ENCODE assay signal across 8 cellular contexts in the genomic region with DNA sequence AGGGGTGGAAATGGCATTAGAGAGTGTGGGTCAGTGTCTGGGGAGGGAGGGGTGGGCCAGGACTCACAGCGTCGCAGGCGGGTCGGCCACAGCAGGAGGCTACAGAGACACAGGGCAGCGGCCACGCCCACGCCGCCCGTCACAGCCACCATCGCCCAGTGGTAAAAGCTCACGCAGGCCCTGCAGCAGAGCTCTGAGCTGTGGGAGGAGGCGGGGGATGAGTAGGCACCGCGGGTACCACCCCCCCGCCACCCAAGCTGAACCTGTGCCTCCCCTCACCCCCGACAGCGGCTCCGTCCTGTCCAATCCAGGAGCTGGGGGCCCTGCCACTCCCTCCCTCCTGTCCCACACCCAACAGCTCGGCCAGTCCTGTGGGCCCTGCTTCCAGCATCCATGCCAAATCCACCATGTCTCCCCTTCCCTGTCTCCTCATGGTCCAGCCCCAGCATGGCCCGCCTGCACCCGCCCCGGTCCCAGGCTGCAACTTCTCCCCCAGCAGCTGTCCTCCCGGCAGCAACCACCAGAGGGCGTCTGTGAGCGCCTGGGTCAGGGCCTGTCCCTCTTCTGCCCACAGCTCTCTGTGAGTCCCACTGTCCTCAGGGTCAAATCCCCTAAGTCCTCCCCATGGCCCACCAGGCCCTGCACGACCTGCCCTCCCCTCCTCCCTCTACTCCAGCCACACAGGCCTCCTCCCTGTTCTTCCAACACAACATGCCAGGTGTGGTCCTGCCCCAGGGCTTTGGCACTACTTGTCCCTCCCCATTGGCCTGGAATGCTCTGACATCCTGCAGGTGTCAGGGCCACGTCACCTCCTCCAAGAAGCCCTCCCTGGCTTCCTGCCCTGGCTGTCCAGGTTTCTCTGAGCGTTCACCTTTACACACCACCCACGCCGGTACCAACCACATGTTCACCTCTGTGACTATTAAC. TPM values are rescaled to one million over a fixed set of nuclear protein-coding genes. Genes with fewer than 3 reads are reported as not detected.
DNase-seq lines count a peak whose midpoint lies in the region; ATAC-seq and TF ChIP-seq lines count a peak whose summit lies in the region.

No MANE protein-coding gene starts in this region.

- peak; percentile 70 to 84 for ATAC-seq in activated naive CD4-positive, alpha-beta T cell treated with anti-CD3 and anti-CD28 coated beads, Interleukin-2, amount 50 U/mL, for 72 hours
- ATAC-seq in Right ventricle myocardium inferior, result peak; percentile 60
- ATAC-seq in GM19463 (IDR thresholded peaks at IDR 0.05; ENCODE audit: unreplicated experiment), result no peak

- peak overlapping the region; percentile 36 to 72 for H3K27ac Mint-ChIP-seq in activated naive CD4-positive, alpha-beta T cell treated with anti-CD3 and anti-CD28 coated beads, Interleukin-2, amount 50 U/mL, for 72 hours

- H3K27ac ChIP-seq in HEK293 (ENCODE audit: extremely low read depth, low read depth, low read length), result no peak overlapping the region

- H3K36me3 ChIP-seq in HEK293 (ENCODE audit: control insufficient read depth in 2 of 2, insufficient read depth in 1 of 2, low read length in 2 of 2), result peaks cover under 1 to 41% of the 10 kb centered on the region in 2 experiments; a peak in 2 of 3 replicates

- CTCF ChIA-PET in HEK293 (lab: Yijun Ruan, JAX), result interaction anchor here (0.6 to 2.8 kb wide), 19 partner anchors 10 to 514 kb away, joined by 3 to 21 read pairs (median 3); no protein-coding TSS in a partner anchor

- no peak overlapping the region for H3K4me3 ChIP-seq in HEK293 (ENCODE audit: low read depth, low read length)

- POLR2A ChIA-PET in HEK293 (lab: Yijun Ruan, JAX), result interaction anchor here (0.6 to 1.2 kb wide), 5 partner anchors 12 to 44 kb away, joined by 3 to 4 read pairs (median 3); no protein-coding TSS in a partner anchor

- intact Hi-C loops in Right ventricle myocardium inferior (cut with DNase I), result loop anchor here (2.0 kb wide), 1 partner anchor 74 kb away; no protein-coding TSS in a partner anchor
- intact Hi-C loops in posterior vena cava (cut with DNase I), result loop anchor here (1.0 to 5.0 kb wide), 3 partner anchors 49 to 162 kb away; a partner anchor contains a TSS

- peak; percentile 90 for DNase-seq in AG20443 (ENCODE audit: low spot score)
- DNase-seq in SKM-1 treated with dmso at 0.1 percent for 144 hours (lab: John Stamatoyannopoulos, UW; ENCODE audit: unreplicated experiment), result peak; percentile 50
- DNase-seq in activated naive CD4-positive, alpha-beta T cell treated with anti-CD3 and anti-CD28 coated beads, Interleukin-2, amount 50 U/mL, for 72 hours (ENCODE audit: low spot score in 2 of 2), result peak; percentile 83 to 96
- DNase-seq in Right ventricle myocardium inferior (ENCODE audit: missing footprints), result peak; percentile 85
- DNase-seq in posterior vena cava (ENCODE audit: low spot score), result peak; percentile 92
- DNase-seq in ureter (ENCODE audit: low spot score), result peak; percentile 74

- peaks cover 0 to under 1% of the 10 kb centered on the region in 2 donors for H3K36me3 Mint-ChIP-seq in activated naive CD4-positive, alpha-beta T cell treated with anti-CD3 and anti-CD28 coated beads, Interleukin-2, amount 50 U/mL, for 72 hours

- peak; percentile 96 for TF ChIP-seq CTCF in HEK293 (tag by site-specific recombination; IDR thresholded peaks at IDR 0.05)

- no peaks in the 10 kb centered on the region for H3K4me1 ChIP-seq in HEK293 (ENCODE audit: control insufficient read depth, insufficient read depth, low read length)

- no peaks in the 10 kb centered on the region for H3K9me3 ChIP-seq in HEK293 (ENCODE audit: control insufficient read depth, insufficient read depth, low read depth, low read length)

- no peaks in the 10 kb centered on the region for H3K9me3 Mint-ChIP-seq in activated naive CD4-positive, alpha-beta T cell treated with anti-CD3 and anti-CD28 coated beads, Interleukin-2, amount 50 U/mL, for 72 hours

TF ChIP-seq in HEK293, 187 proteins besides CTCF, POLR2A, EP300 and RAD21 (continues in another document):
- TF ChIP-seq KLF8 (tag by site-specific recombination; IDR thresholded peaks at IDR 0.05) (peak; percentile 60), KLF10 (tag by site-specific recombination; IDR thresholded peaks at IDR 0.05) (0 out of 2 replicates have a peak, but pooled peaks have one; percentile 38), SCRT1 (tag by site-specific recombination; IDR thresholded peaks at IDR 0.05; ENCODE audit: borderline replicate concordance) (no peak), ZFP37 (tag by site-specific recombination; IDR thresholded peaks at IDR 0.05) (0 out of 2 replicates have a peak, but pooled peaks have one; percentile 30), SCRT2 (tag by site-specific recombination; IDR thresholded peaks at IDR 0.05) (no peak), ZNF473 (tag by site-specific recombination; IDR thresholded peaks at IDR 0.05) (no peak), ZNF426 (tag by site-specific recombination; IDR thresholded peaks at IDR 0.05) (no peak)
- TF ChIP-seq, protein P1, sequence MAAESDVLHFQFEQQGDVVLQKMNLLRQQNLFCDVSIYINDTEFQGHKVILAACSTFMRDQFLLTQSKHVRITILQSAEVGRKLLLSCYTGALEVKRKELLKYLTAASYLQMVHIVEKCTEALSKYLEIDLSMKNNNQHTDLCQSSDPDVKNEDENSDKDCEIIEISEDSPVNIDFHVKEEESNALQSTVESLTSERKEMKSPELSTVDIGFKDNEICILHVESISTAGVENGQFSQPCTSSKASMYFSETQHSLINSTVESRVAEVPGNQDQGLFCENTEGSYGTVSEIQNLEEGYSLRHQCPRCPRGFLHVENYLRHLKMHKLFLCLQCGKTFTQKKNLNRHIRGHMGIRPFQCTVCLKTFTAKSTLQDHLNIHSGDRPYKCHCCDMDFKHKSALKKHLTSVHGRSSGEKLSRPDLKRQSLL (tag by site-specific recombination; IDR thresholded peaks at IDR 0.05), result no peak
- TF ChIP-seq, protein P2, sequence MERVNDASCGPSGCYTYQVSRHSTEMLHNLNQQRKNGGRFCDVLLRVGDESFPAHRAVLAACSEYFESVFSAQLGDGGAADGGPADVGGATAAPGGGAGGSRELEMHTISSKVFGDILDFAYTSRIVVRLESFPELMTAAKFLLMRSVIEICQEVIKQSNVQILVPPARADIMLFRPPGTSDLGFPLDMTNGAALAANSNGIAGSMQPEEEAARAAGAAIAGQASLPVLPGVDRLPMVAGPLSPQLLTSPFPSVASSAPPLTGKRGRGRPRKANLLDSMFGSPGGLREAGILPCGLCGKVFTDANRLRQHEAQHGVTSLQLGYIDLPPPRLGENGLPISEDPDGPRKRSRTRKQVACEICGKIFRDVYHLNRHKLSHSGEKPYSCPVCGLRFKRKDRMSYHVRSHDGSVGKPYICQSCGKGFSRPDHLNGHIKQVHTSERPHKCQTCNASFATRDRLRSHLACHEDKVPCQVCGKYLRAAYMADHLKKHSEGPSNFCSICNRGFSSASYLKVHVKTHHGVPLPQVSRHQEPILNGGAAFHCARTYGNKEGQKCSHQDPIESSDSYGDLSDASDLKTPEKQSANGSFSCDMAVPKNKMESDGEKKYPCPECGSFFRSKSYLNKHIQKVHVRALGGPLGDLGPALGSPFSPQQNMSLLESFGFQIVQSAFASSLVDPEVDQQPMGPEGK (tag by site-specific recombination; IDR thresholded peaks at IDR 0.05), result peak; percentile 88
- TF ChIP-seq, protein P3, sequence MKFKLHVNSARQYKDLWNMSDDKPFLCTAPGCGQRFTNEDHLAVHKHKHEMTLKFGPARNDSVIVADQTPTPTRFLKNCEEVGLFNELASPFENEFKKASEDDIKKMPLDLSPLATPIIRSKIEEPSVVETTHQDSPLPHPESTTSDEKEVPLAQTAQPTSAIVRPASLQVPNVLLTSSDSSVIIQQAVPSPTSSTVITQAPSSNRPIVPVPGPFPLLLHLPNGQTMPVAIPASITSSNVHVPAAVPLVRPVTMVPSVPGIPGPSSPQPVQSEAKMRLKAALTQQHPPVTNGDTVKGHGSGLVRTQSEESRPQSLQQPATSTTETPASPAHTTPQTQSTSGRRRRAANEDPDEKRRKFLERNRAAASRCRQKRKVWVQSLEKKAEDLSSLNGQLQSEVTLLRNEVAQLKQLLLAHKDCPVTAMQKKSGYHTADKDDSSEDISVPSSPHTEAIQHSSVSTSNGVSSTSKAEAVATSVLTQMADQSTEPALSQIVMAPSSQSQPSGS (tag by site-specific recombination; IDR thresholded peaks at IDR 0.05; ENCODE audit: low read depth), result no peak
- TF ChIP-seq, protein P4, sequence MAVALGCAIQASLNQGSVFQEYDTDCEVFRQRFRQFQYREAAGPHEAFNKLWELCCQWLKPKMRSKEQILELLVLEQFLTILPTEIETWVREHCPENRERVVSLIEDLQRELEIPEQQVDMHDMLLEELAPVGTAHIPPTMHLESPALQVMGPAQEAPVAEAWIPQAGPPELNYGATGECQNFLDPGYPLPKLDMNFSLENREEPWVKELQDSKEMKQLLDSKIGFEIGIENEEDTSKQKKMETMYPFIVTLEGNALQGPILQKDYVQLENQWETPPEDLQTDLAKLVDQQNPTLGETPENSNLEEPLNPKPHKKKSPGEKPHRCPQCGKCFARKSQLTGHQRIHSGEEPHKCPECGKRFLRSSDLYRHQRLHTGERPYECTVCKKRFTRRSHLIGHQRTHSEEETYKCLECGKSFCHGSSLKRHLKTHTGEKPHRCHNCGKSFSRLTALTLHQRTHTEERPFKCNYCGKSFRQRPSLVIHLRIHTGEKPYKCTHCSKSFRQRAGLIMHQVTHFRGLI (tag by site-specific recombination; IDR thresholded peaks at IDR 0.05), result no peak

RNA-seq across cellular contexts. Expression of a gene that starts 6.0 kb away (rescaled TPM):
- 1 to 10 TPM; 3.0 to 3.8 TPM for total RNA-seq in activated naive CD4-positive, alpha-beta T cell treated with anti-CD3 and anti-CD28 coated beads, Interleukin-2, amount 50 U/mL, for 72 hours
- total RNA-seq in Right ventricle myocardium inferior (not detected), posterior vena cava (1 to 10 TPM in 1 of 2 donors, under 1 TPM in 1; 0.90 to 2.6 TPM), ureter (6.4 TPM)

RNA-seq across cellular contexts. Expression of a gene that starts 12.4 kb away (rescaled TPM):
- 10 to 100 TPM; 40.1 to 47.5 TPM for total RNA-seq in activated naive CD4-positive, alpha-beta T cell treated with anti-CD3 and anti-CD28 coated beads, Interleukin-2, amount 50 U/mL, for 72 hours
- total RNA-seq in Right ventricle myocardium inferior (23.7 TPM), posterior vena cava (10 to 100 TPM; 49.6 to 52.7 TPM), ureter (82.8 TPM)

RNA-seq across cellular contexts. Expression of a gene that starts 27.7 kb away (rescaled TPM):
- 10 to 100 TPM; 66.2 to 86.9 TPM for total RNA-seq in activated naive CD4-positive, alpha-beta T cell treated with anti-CD3 and anti-CD28 coated beads, Interleukin-2, amount 50 U/mL, for 72 hours
- total RNA-seq in Right ventricle myocardium inferior, result 37.0 TPM
- 100 to 1,000 TPM in 1 of 2 donors, 10 to 100 TPM in 1; 96.8 to 111 TPM for total RNA-seq in posterior vena cava
- total RNA-seq in ureter, result 66.5 TPM

RNA-seq across cellular contexts. Expression of a gene that starts 38.9 kb away (rescaled TPM):
- total RNA-seq in activated naive CD4-positive, alpha-beta T cell treated with anti-CD3 and anti-CD28 coated beads, Interleukin-2, amount 50 U/mL, for 72 hours, result 10 to 100 TPM; 52.4 to 73.5 TPM
- 19.4 TPM for total RNA-seq in Right ventricle myocardium inferior
- 10 to 100 TPM; 29.0 to 29.5 TPM for total RNA-seq in posterior vena cava
- total RNA-seq in ureter, result 58.8 TPM

RNA-seq across cellular contexts. Expression of a gene that starts 40.3 kb away (rescaled TPM):
- 1 to 10 TPM in 1 of 2 donors, under 1 TPM in 1; 0.59 to 1.2 TPM for total RNA-seq in activated naive CD4-positive, alpha-beta T cell treated with anti-CD3 and anti-CD28 coated beads, Interleukin-2, amount 50 U/mL, for 72 hours
- 2.7 TPM for total RNA-seq in Right ventricle myocardium inferior
- 10 to 100 TPM; 13.9 to 14.6 TPM for total RNA-seq in posterior vena cava
- 2.4 TPM for total RNA-seq in ureter
